Comparison of ENCODE assay signal across 7 cellular contexts in genomic region chr7:17041324-17041723, GRCh38.
DNase-seq lines count a peak whose midpoint lies in the region; ATAC-seq and TF ChIP-seq lines count a peak whose summit lies in the region.

No MANE protein-coding gene starts in this region.

- H3K27me3 ChIP-seq in skeletal muscle satellite cell (ENCODE audit: control insufficient read depth, insufficient read depth, low read length) = no peaks in the 10 kb centered on the region

- TF ChIP-seq CTCF in HFF-Myc (IDR thresholded peaks at IDR 0.05; ENCODE audit: low read depth, low read length, missing control alignments) (no peak), fibroblast of villous mesenchyme (IDR thresholded peaks at IDR 0.05; ENCODE audit: insufficient read depth, low read depth, low read length) (no peak)

- H3K9ac ChIP-seq in skeletal muscle satellite cell (ENCODE audit: low read depth, low read length) = peak overlapping the region; percentile 46

- no peak for ATAC-seq in GM19324 (IDR thresholded peaks at IDR 0.05; ENCODE audit: low FRiP score, unreplicated experiment)

- peak; percentile 75 for DNase-seq in HFF-Myc (ENCODE audit: extremely low read depth, low read depth)
- peak; percentile 88 for DNase-seq in fibroblast of villous mesenchyme (ENCODE audit: low read depth)
- DNase-seq in activated CD4-positive, CD25-positive, alpha-beta regulatory T cell (lab: John Stamatoyannopoulos, UW) = no peak
- DNase-seq in HK-2 (ENCODE audit: unreplicated experiment) = no peak

- H3K4me2 ChIP-seq in skeletal muscle satellite cell (ENCODE audit: low read length) = peak overlapping the region; percentile 56

- no peaks in the 10 kb centered on the region for H3K36me3 ChIP-seq in skeletal muscle satellite cell (ENCODE audit: insufficient read depth, low read length)

- no peaks in the 10 kb centered on the region for H3K9me3 ChIP-seq in skeletal muscle satellite cell (replicated peaks; ENCODE audit: low read length)

- H3K4me1 ChIP-seq in skeletal muscle satellite cell (ENCODE audit: control insufficient read depth, insufficient read depth, low read length) = peaks cover 33% of the 10 kb centered on the region

- no peak overlapping the region for H3K4me3 ChIP-seq in HFF-Myc (replicated peaks; ENCODE audit: low read depth, low read length)
- no peak overlapping the region for H3K4me3 ChIP-seq in fibroblast of villous mesenchyme (ENCODE audit: low read depth, low read length)
- H3K4me3 ChIP-seq in skeletal muscle satellite cell (ENCODE audit: low read length) = peak overlapping the region; percentile 19

TF ChIP-seq in PFSK-1, 5 proteins besides CTCF, POLR2A, EP300 and RAD21:
- TF ChIP-seq FOXP2 (optimal IDR thresholded peaks at IDR 0.05; ENCODE audit: borderline replicate concordance, extremely low read depth, extremely low read length, insufficient read depth) (no peak), TAF1 (IDR thresholded peaks at IDR 0.05; ENCODE audit: borderline replicate concordance, insufficient read depth, low read length) (peak; percentile 22; the same call in 1 of the 2 replicates), SIN3A (IDR thresholded peaks at IDR 0.05; ENCODE audit: borderline replicate concordance, insufficient read depth, low read length) (no peak)

Comparison
In these comparisons a context has a peak if more than half of its experiments do, and no peak if none do; other contexts are left out.
1. DNase-seq: peak in HFF-Myc (single experiment) and fibroblast of villous mesenchyme (single experiment); none in activated CD4-positive, CD25-positive, alpha-beta regulatory T cell (0 of 4) and HK-2 (single experiment).